Comparison of ENCODE assay signal across 7 cellular contexts in genomic region chr3:98900265-98901031, GRCh38. TPM values are rescaled to one million over a fixed set of nuclear protein-coding genes. Genes with fewer than 3 reads are reported as not detected.
DNase-seq lines count a peak whose midpoint lies in the region; ATAC-seq and TF ChIP-seq lines count a peak whose summit lies in the region.

No MANE protein-coding gene starts in this region.

- H2BK20ac ChIP-seq in H9 (ENCODE audit: low read depth, low read length, poor library complexity, severe bottlenecking), result no peak overlapping the region

- no peak overlapping the region for H4K5ac ChIP-seq in H9 (ENCODE audit: insufficient read length, low read depth, low read length)

- H2BK5ac ChIP-seq in H9 (ENCODE audit: insufficient read length, low read length), result no peak overlapping the region

- no peak overlapping the region for H2BK15ac ChIP-seq in H9 (ENCODE audit: low read depth, low read length)

- no peak for DNase-seq in H9
- no peak for DNase-seq in SJSA1 (ENCODE audit: low read depth in 1 of 2, low spot score in 2 of 2)
- DNase-seq in fibroblast of villous mesenchyme (ENCODE audit: low read depth), result no peak
- no peak for DNase-seq in NCI-H187 treated with DMSO at 0.1 percent for 48 hours (lab: John Stamatoyannopoulos, UW)
- DNase-seq in NCI-H1048 (lab: John Stamatoyannopoulos, UW), result no peak

- no peak overlapping the region for H3K56ac ChIP-seq in H9 (ENCODE audit: insufficient read length, low read depth, low read length)

- H3K23me2 ChIP-seq in H9 (ENCODE audit: insufficient read length, low read depth, low read length, poor library complexity, severe bottlenecking), result no peaks in the 10 kb centered on the region

- H3K14ac ChIP-seq in H9 (ENCODE audit: insufficient read depth, low read length), result peak overlapping the region; percentile 93; the same call in 1 of the 2 replicates

- H3T11ph ChIP-seq in H9 (ENCODE audit: low read length), result no peak overlapping the region

- H3K4ac ChIP-seq in H9 (ENCODE audit: low read depth, low read length), result no peak overlapping the region

- H3K4me1 Mint-ChIP-seq in H9, result peaks cover 21 to 27% of the 10 kb centered on the region in 2 experiments

- H3K36me3 ChIP-seq in SJSA1 (peaks cover 29% of the 10 kb centered on the region), skeletal muscle tissue (ENCODE audit: control insufficient read depth in 3 of 3, insufficient read depth in 3 of 3, low read length in 3 of 3) (no peaks in the 10 kb centered on the region)

- H3K79me2 ChIP-seq in H9 (ENCODE audit: insufficient read depth, low read length), result peaks cover 5% of the 10 kb centered on the region; the same call in 1 of the 2 replicates

- H2BK120ac ChIP-seq in H9 (ENCODE audit: low read depth, low read length, poor library complexity, severe bottlenecking), result no peak overlapping the region

- no peak for TF ChIP-seq CTCF in H9 (conservative IDR thresholded peaks at IDR 0.05)
- TF ChIP-seq CTCF in fibroblast of villous mesenchyme (IDR thresholded peaks at IDR 0.05; ENCODE audit: insufficient read depth, low read depth, low read length), result no peak

- no peak overlapping the region for H2BK12ac ChIP-seq in H9 (ENCODE audit: insufficient read length, low read depth, low read length)

- 0 out of 2 replicates have a peak, but pooled peaks cover 2% of the 10 kb centered on the region for H3K4me1 ChIP-seq in H9 (ENCODE audit: insufficient read depth, low read length)
- peaks cover 41% of the 10 kb centered on the region for H3K4me1 ChIP-seq in SJSA1 (replicated peaks)
- peaks cover 10 to 18% (median 15%) of the 10 kb centered on the region in 3 donors for H3K4me1 ChIP-seq in skeletal muscle tissue (ENCODE audit: control insufficient read depth in 3 of 3, insufficient read depth in 3 of 3, low read length in 3 of 3)

- H3K27ac ChIP-seq in H9 (ENCODE audit: insufficient read length, low read depth, low read length) (no peak overlapping the region), SJSA1 (peak overlapping the region; percentile 71), skeletal muscle tissue (ENCODE audit: low read depth, low read length) (peak overlapping the region; percentile 88)

- H2AK5ac ChIP-seq in H9 (ENCODE audit: insufficient read length, low read length), result no peak overlapping the region

- H2AFZ ChIP-seq in H9 (ENCODE audit: low read length), result no peak overlapping the region

- H4K8ac ChIP-seq in H9 (replicated peaks; ENCODE audit: insufficient read length, low read depth, low read length), result no peak overlapping the region

- H4K91ac ChIP-seq in H9 (ENCODE audit: insufficient read length, low read depth, low read length), result no peak overlapping the region

- H3K79me1 ChIP-seq in H9 (ENCODE audit: insufficient read depth, low read depth, low read length, poor library complexity, severe bottlenecking), result no peaks in the 10 kb centered on the region

- peak overlapping the region; percentile 86 for H3K4me2 ChIP-seq in H9 (ENCODE audit: insufficient read depth, insufficient read length, low read length)

- peak overlapping the region; percentile 95 to 96 for H3K4me3 Mint-ChIP-seq in H9

- H3K27ac Mint-ChIP-seq in H9, result peak overlapping the region; percentile 81 to 96 (median 95)

- H4K20me1 ChIP-seq in H9 (ENCODE audit: control insufficient read depth, insufficient read depth, insufficient read length), result no peaks in the 10 kb centered on the region

- H3K9me3 Mint-ChIP-seq in H9, result no peaks in the 10 kb centered on the region; a peak in 1 of 5 replicates

- H3K23ac ChIP-seq in H9 (ENCODE audit: insufficient read length, low read depth, low read length), result no peak overlapping the region

- H3K4me3 ChIP-seq in SJSA1, result peak overlapping the region; percentile 98
- peak overlapping the region; percentile 84 for H3K4me3 ChIP-seq in fibroblast of villous mesenchyme (ENCODE audit: low read depth, low read length)
- H3K4me3 ChIP-seq in skeletal muscle tissue (ENCODE audit: low read length in 3 of 3), result peak overlapping the region; percentile 84 to 88 (median 88)

- no peaks in the 10 kb centered on the region for H3K9me3 ChIP-seq in H9 (ENCODE audit: control insufficient read depth, low read depth, low read length)
- H3K9me3 ChIP-seq in SJSA1 (replicated peaks), result 0 out of 2 replicates have a peak, but pooled peaks cover 3% of the 10 kb centered on the region
- no peaks in the 10 kb centered on the region for H3K9me3 ChIP-seq in skeletal muscle tissue (ENCODE audit: control insufficient read depth in 3 of 3, low read length in 3 of 3)

- H3K27me3 Mint-ChIP-seq in H9 (ENCODE audit: low read depth), result no peaks in the 10 kb centered on the region

- WGBS in H9 (ENCODE audit: extremely low coverage, insufficient read length, low lambda C conversion rate), result no CpG with 5 or more reads among the region's 17 CpGs

- no peaks in the 10 kb centered on the region; a peak in 2 of 7 replicates for H3K36me3 Mint-ChIP-seq in H9 (ENCODE audit: insufficient read depth in 1 of 3, low read depth in 3 of 3)

- no peak for ATAC-seq in HG03571 (IDR thresholded peaks at IDR 0.05; ENCODE audit: unreplicated experiment)

- H3K27me3 ChIP-seq in H9 (ENCODE audit: insufficient read depth, low read length) (no peaks in the 10 kb centered on the region), SJSA1 (replicated peaks) (no peaks in the 10 kb centered on the region), skeletal muscle tissue (ENCODE audit: control insufficient read depth in 3 of 3, insufficient read depth in 3 of 3, low read length in 3 of 3) (no peaks in the 10 kb centered on the region)

- H3K18ac ChIP-seq in H9 (ENCODE audit: insufficient read length, low read depth, low read length), result peak overlapping the region; percentile 74

- H3K9ac ChIP-seq in H9 (ENCODE audit: extremely low read depth, insufficient read length, low read length), result peak overlapping the region; percentile 84
- peak overlapping the region; percentile 80 to 90 (median 82) for H3K9ac ChIP-seq in skeletal muscle tissue (ENCODE audit: low read depth in 1 of 3, low read length in 3 of 3)

RNA-seq across cellular contexts. Expression of gene DCBLD2, which starts 1.0 kb away (rescaled TPM):
- total RNA-seq in H9 (2021), result 47.5 and 48.0 TPM in 2 replicates
- total RNA-seq in SJSA1 (2014; rRNA removed; shearing (Covaris generic)), result 60.8 and 70.2 TPM in 2 replicates
- total RNA-seq in fibroblast of villous mesenchyme, result 225 and 300 TPM in 2 replicates
- total RNA-seq in skeletal muscle tissue, result 21.4 TPM
